Comparison of ENCODE assay signal across 13 cellular contexts in the genomic region with DNA sequence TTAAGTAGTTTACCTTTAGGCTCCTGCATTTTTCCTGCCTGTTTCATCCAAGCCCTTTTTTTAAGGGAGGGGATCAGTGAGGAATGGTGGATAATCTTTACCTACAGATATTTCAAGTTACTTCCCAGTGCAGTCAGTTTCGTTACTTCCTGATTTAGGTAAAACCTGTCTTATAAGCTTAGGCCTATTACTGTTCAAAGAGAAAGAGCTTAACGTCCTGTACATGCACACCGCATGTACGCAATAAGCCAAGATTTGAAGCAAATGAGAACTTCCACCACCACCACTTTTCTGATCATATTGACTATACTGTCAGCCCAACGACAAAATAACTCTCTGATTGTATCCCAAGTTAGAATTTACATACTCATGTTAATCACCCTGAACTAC. TPM values are rescaled to one million over a fixed set of nuclear protein-coding genes. Genes with fewer than 3 reads are reported as not detected.
DNase-seq lines count a peak whose midpoint lies in the region; ATAC-seq and TF ChIP-seq lines count a peak whose summit lies in the region.
"Had no signal": no experiment of that assay in that cellular context is flagged by ENCODE, and none has a peak within 500 bp of the region (broad histone marks: within the 10 kb centered on the region; RNA-seq: fewer than 3 reads in every experiment).

No MANE protein-coding gene starts in this region.

- no peak overlapping the region for H3K27ac Mint-ChIP-seq in T-helper 17 cell
- H3K27ac Mint-ChIP-seq: activated naive CD8-positive, alpha-beta T cell treated with anti-CD3 and anti-CD28 coated beads for 36 hours; effector memory CD8-positive, alpha-beta T cell had no signal

- intact Hi-C loops in transverse colon (cut with DNase I; ENCODE audit: low total_unique reads): no loop called here

- TF ChIP-seq POLR2A in transverse colon (IDR thresholded peaks at IDR 0.05): no peak

- no peak overlapping the region for H3K18ac ChIP-seq in mesenchymal stem cell (ENCODE audit: low read depth in 1 of 2, low read length in 2 of 2)

- H2BK120ac ChIP-seq in mesenchymal stem cell (ENCODE audit: low read depth, low read length): no peak overlapping the region

- H3K4me1 ChIP-seq in mesenchymal stem cell (ENCODE audit: control insufficient read depth, insufficient read depth, low read depth, low read length): peaks cover 1% of the 10 kb centered on the region
- peaks cover 0 to 32% (median 12%) of the 10 kb centered on the region in 4 donors for H3K4me1 ChIP-seq in transverse colon

- peak overlapping the region; percentile 76 to 96 for H3K27ac ChIP-seq in coronary artery
- H3K27ac ChIP-seq in mesenchymal stem cell (ENCODE audit: low read length, poor library complexity, severe bottlenecking): no peak overlapping the region
- H3K27ac ChIP-seq in transverse colon: peak overlapping the region in 3 of 4 donors; percentile 16 to 42 (median 36)

- H3K27me3 Mint-ChIP-seq in T-helper 17 cell: peaks cover 64% of the 10 kb centered on the region

- H3K4me3 Mint-ChIP-seq in T-helper 17 cell: no peak overlapping the region
- H3K4me3 Mint-ChIP-seq: activated naive CD8-positive, alpha-beta T cell treated with anti-CD3 and anti-CD28 coated beads for 36 hours; effector memory CD8-positive, alpha-beta T cell had no signal

- in situ Hi-C loops in transverse colon (cut with MboI; ENCODE audit: low pct_ligation_motif_present in 1 of 4, low pct_unique_long_range_greater_than_20kb in 1 of 4, low sequenced_read_pairs in 3 of 4): no loop called here

- H3K4me3 ChIP-seq in coronary artery: peak overlapping the region; percentile 95
- H3K4me3 ChIP-seq in mesenchymal stem cell (ENCODE audit: insufficient read depth in 1 of 2, low read depth in 1 of 2, low read length in 2 of 2): peak overlapping the region in 1 of 2 experiments; percentile 98
- no peak overlapping the region for H3K4me3 ChIP-seq in transverse colon

- H3K14ac ChIP-seq in mesenchymal stem cell (ENCODE audit: low read length in 2 of 2): no peak overlapping the region

- no peak for ATAC-seq in T-helper 17 cell
- ATAC-seq: HepG2 had no signal

- H3K4me2 ChIP-seq in mesenchymal stem cell (ENCODE audit: low read length, poor library complexity, severe bottlenecking): no peak overlapping the region

- no peak overlapping the region for H3K23ac ChIP-seq in mesenchymal stem cell (ENCODE audit: low read length in 2 of 2)

- no peak overlapping the region for H2BK5ac ChIP-seq in mesenchymal stem cell (ENCODE audit: low read depth, low read length, poor library complexity, severe bottlenecking)

- H4K8ac ChIP-seq in mesenchymal stem cell (ENCODE audit: low read length): no peak overlapping the region

- no peak overlapping the region for H2BK12ac ChIP-seq in mesenchymal stem cell (ENCODE audit: low read length in 2 of 2)

- DNase-seq in NCI-H446 treated with DMSO at 0.1 percent for 48 hours (lab: John Stamatoyannopoulos, UW) (peak; percentile 83), NCI-H446 (lab: John Stamatoyannopoulos, UW) (no peak), coronary artery (ENCODE audit: low spot score) (no peak), mesenchymal stem cell (no peak), transverse colon (no peak), NCI-H1105 (lab: John Stamatoyannopoulos, UW) (no peak), NCI-H2196 treated with DMSO at 0.1 percent for 48 hours (lab: John Stamatoyannopoulos, UW; ENCODE audit: unreplicated experiment) (no peak), T-helper 17 cell (no peak)
- DNase-seq: activated naive CD8-positive, alpha-beta T cell treated with anti-CD3 and anti-CD28 coated beads for 36 hours; effector memory CD8-positive, alpha-beta T cell; NCI-H510A treated with DMSO at 0.1 percent for 48 hours; SHP77 treated with DMSO at 0.1 percent for 48 hours had no signal

- H3K4me1 Mint-ChIP-seq in T-helper 17 cell: peaks cover 13% of the 10 kb centered on the region

- whole genome bisulfite sequencing in mesenchymal stem cell: 96% methylated on average over 5 of the region's 5 CpGs
- 20 to 59% methylated on average over 2 to 5 of the region's 5 CpGs for WGBS in transverse colon (ENCODE audit: low coverage in 1 of 2), 2 donors

- H3K9ac ChIP-seq in mesenchymal stem cell (ENCODE audit: low read length): peak overlapping the region; percentile 99

- H2AFZ ChIP-seq in mesenchymal stem cell (ENCODE audit: low read depth, low read length): no peak overlapping the region

- no peak overlapping the region for H3K4ac ChIP-seq in mesenchymal stem cell (ENCODE audit: low read depth in 1 of 2, low read length in 2 of 2)

- H3K79me1 ChIP-seq in mesenchymal stem cell (replicated peaks; ENCODE audit: low read length, poor library complexity, severe bottlenecking): peaks cover 17% of the 10 kb centered on the region

- H3K9me3 ChIP-seq in mesenchymal stem cell (ENCODE audit: control insufficient read depth, low read length): no peaks in the 10 kb centered on the region
- H3K9me3 ChIP-seq in transverse colon: no peaks in the 10 kb centered on the region
- H3K9me3 ChIP-seq in T-helper 17 cell (ENCODE audit: control insufficient read depth, low read length, poor library complexity, severe bottlenecking): no peaks in the 10 kb centered on the region

- no peak for TF ChIP-seq EP300 in transverse colon (IDR thresholded peaks at IDR 0.05; ENCODE audit: low read depth)

- H2AK5ac ChIP-seq in mesenchymal stem cell (ENCODE audit: low read length, severe bottlenecking): no peak overlapping the region

- H4K91ac ChIP-seq in mesenchymal stem cell (ENCODE audit: low read length): no peak overlapping the region

- H3K27me3 ChIP-seq in mesenchymal stem cell (ENCODE audit: control insufficient read depth in 1 of 2, insufficient read depth in 1 of 2, low read length in 2 of 2) (no peaks in the 10 kb centered on the region), transverse colon (no peaks in the 10 kb centered on the region)

- H3K36me3 ChIP-seq in mesenchymal stem cell (ENCODE audit: control insufficient read depth in 1 of 2, insufficient read depth in 2 of 2, low read depth in 1 of 2, low read length in 2 of 2) (peaks cover 8 to 33% of the 10 kb centered on the region in 2 experiments), transverse colon (no peaks in the 10 kb centered on the region)

- TF ChIP-seq CTCF in coronary artery (IDR thresholded peaks at IDR 0.05) (no peak), transverse colon (IDR thresholded peaks at IDR 0.05) (no peak)

- peaks cover 9% of the 10 kb centered on the region for H3K36me3 Mint-ChIP-seq in T-helper 17 cell (ENCODE audit: low read depth)
- H3K36me3 Mint-ChIP-seq: activated naive CD8-positive, alpha-beta T cell treated with anti-CD3 and anti-CD28 coated beads for 36 hours had no signal

- no peak overlapping the region for H2BK15ac ChIP-seq in mesenchymal stem cell (ENCODE audit: low read depth, poor library complexity, severe bottlenecking)

RNA-seq across cellular contexts. Expression of a gene that starts 5.2 kb away (rescaled TPM):
- 1.2 TPM for polyA plus RNA-seq in mesenchymal stem cell (2013, experiment 1 of 2)
- 0.78 TPM for polyA plus RNA-seq in mesenchymal stem cell (2013, experiment 2 of 2)
- total RNA-seq in transverse colon (100 to 1,000 TPM in 1 of 4 donors, 10 to 100 TPM in 3; 40.2 to 150 (median 83.7) TPM), T-helper 17 cell (under 1 TPM; 0.12 to 0.76 TPM)
- total RNA-seq: activated naive CD8-positive, alpha-beta T cell treated with anti-CD3 and anti-CD28 coated beads for 36 hours had no signal

Comparison
In these comparisons a context has a peak if more than half of its experiments do, and no peak if none do; other contexts are left out.
1. RNA of a gene that starts 5.2 kb away (total RNA-seq): 40.2 to 150 TPM in transverse colon; 0.12 to 0.76 TPM in T-helper 17 cell; every median in the first group is over 10 times any median in the second.